8 cellular contexts compared by ENCODE assay signal in genomic region chr2:207530160-207531023, GRCh38. TPM values are rescaled to one million over a fixed set of nuclear protein-coding genes. Genes with fewer than 3 reads are reported as not detected.
A peak's percentile ranks its signal among the peaks of the same experiment; 100 is the strongest.
DNase-seq lines count a peak whose midpoint lies in the region; ATAC-seq, FAIRE-seq and TF ChIP-seq lines count a peak whose summit lies in the region.

No MANE protein-coding gene starts in this region.

- peak overlapping the region; percentile 99 for H3K27ac Mint-ChIP-seq in activated naive CD8-positive, alpha-beta T cell

- H3K4me1 ChIP-seq in A673 (ENCODE audit: insufficient read depth, low read length, poor library complexity, severe bottlenecking) (peaks cover 22% of the 10 kb centered on the region), HUES48 (ENCODE audit: control insufficient read depth, insufficient read depth, low read length) (peaks cover 23% of the 10 kb centered on the region), prostate gland (replicated peaks) (peaks cover 6% of the 10 kb centered on the region)

- BruUV-seq in A673 (replicated peaks; lab: Mats Ljungman, UMichigan), result no TSS peak

- H3K4me1 Mint-ChIP-seq in activated naive CD8-positive, alpha-beta T cell (ENCODE audit: low read depth), result peaks cover 67% of the 10 kb centered on the region

- peak overlapping the region; percentile 99 for H3K9ac ChIP-seq in HUES48 (ENCODE audit: low read depth, low read length)

- WGBS in prostate gland, result 0% methylated on average over 32 of the region's 93 CpGs

- no peak for TF ChIP-seq CTCF in A673 (conservative IDR thresholded peaks at IDR 0.05; ENCODE audit: low read depth, low read length)
- TF ChIP-seq CTCF in prostate gland (IDR thresholded peaks at IDR 0.05), result no peak

- H3K27me3 ChIP-seq in A673 (replicated peaks; ENCODE audit: insufficient read depth, low read depth, low read length, poor library complexity) (no peaks in the 10 kb centered on the region), HUES48 (ENCODE audit: control insufficient read depth, insufficient read depth, low read length) (peaks cover 13% of the 10 kb centered on the region), prostate gland (replicated peaks; ENCODE audit: insufficient read depth) (no peaks in the 10 kb centered on the region)

- H3K9me3 ChIP-seq in A673 (ENCODE audit: low read depth, low read length, poor library complexity, severe bottlenecking), result no peaks in the 10 kb centered on the region
- H3K9me3 ChIP-seq in HUES48 (ENCODE audit: control insufficient read depth, insufficient read depth, low read length), result no peaks in the 10 kb centered on the region
- H3K9me3 ChIP-seq in prostate gland, result no peaks in the 10 kb centered on the region

- intact Hi-C loops in A673 (cut with micrococcal nuclease; ENCODE audit: unreplicated experiment) (no loop called here), left ventricle myocardium superior (cut with micrococcal nuclease) (no loop called here), prostate gland (cut with DNase I) (no loop called here)

- peak overlapping the region; percentile 99 for H3K4me3 Mint-ChIP-seq in activated naive CD8-positive, alpha-beta T cell

- H3K36me3 ChIP-seq in A673 (ENCODE audit: insufficient read depth, low read length, poor library complexity, severe bottlenecking), result no peaks in the 10 kb centered on the region
- H3K36me3 ChIP-seq in HUES48 (ENCODE audit: control insufficient read depth, insufficient read depth, low read length), result 0 out of 2 replicates have a peak, but pooled peaks cover 4% of the 10 kb centered on the region
- H3K36me3 ChIP-seq in prostate gland, result no peaks in the 10 kb centered on the region

- no peaks in the 10 kb centered on the region for H3K9me3 Mint-ChIP-seq in activated naive CD8-positive, alpha-beta T cell (ENCODE audit: low read depth)

- H3K4me3 ChIP-seq in A673 (ENCODE audit: low read depth, low read length, poor library complexity, severe bottlenecking) (peak overlapping the region; percentile 86), HUES48 (ENCODE audit: low read depth, low read length) (peak overlapping the region; percentile 100), prostate gland (peak overlapping the region; percentile 66 to 78)

- CTCF ChIA-PET in A673 (lab: Charles Lee), result interaction anchor here (0.6 to 0.7 kb wide), 2 partner anchors 207 to 730 kb away, joined by 4 read pairs; no protein-coding TSS in a partner anchor

- peak; percentile 39 for TF ChIP-seq POLR2A in prostate gland (IDR thresholded peaks at IDR 0.05)

- H3K27ac ChIP-seq in A673 (ENCODE audit: low read depth, low read length, poor library complexity, severe bottlenecking), result peak overlapping the region; percentile 98
- H3K27ac ChIP-seq in HUES48 (ENCODE audit: low read depth, low read length), result peak overlapping the region; percentile 96
- H3K27ac ChIP-seq in prostate gland, result peak overlapping the region; percentile 96 to 97

- peak; percentile 69 for FAIRE-seq in GM18507 (lab: Jason Lieb, UNC)

- POLR2A ChIA-PET in A673 (lab: Charles Lee; ENCODE audit: low non-redundant PET), result interaction anchor here (0.6 to 0.7 kb wide), 4 partner anchors 26 to 247 kb away, joined by 3 to 14 read pairs (median 4); partner anchors contain the start of gene METTL21A

- peaks cover 2% of the 10 kb centered on the region for H3K36me3 Mint-ChIP-seq in activated naive CD8-positive, alpha-beta T cell

- no peak for ATAC-seq in left ventricle myocardium superior

- H3K27me3 Mint-ChIP-seq in activated naive CD8-positive, alpha-beta T cell, result no peaks in the 10 kb centered on the region

- DNase-seq in A673 (ENCODE audit: low spot score) (peak; percentile 58), GM18507 (ENCODE audit: extremely low spot score, insufficient read length, low read depth) (no peak), SK-N-DZ (ENCODE audit: low spot score) (peak; percentile 33), left ventricle myocardium superior (peak; percentile 62), prostate gland (ENCODE audit: low spot score) (peak; percentile 28), cortex of kidney (lab: John Stamatoyannopoulos, UW) (no peak)

RNA-seq across cellular contexts. Expression of gene CREB1, which starts 0.6 kb away (rescaled TPM):
- total RNA-seq in A673 (2021) (67.7 and 78.5 TPM in 2 replicates), left ventricle myocardium superior (51.0 TPM), prostate gland (10 to 100 TPM; 44.0 to 47.1 TPM)
- 13.9 and 23.8 TPM in 2 replicates for polyA plus RNA-seq in SK-N-DZ (2014; cell fraction: cytosol; rRNA removed)
- 17.9 and 28.6 TPM in 2 replicates for polyA plus RNA-seq in SK-N-DZ (2014; cell fraction: nucleus; rRNA removed)

Comparison
In these comparisons a context has a peak if more than half of its experiments do, and no peak if none do; other contexts are left out.
1. DNase-seq: peak in A673 (single experiment), SK-N-DZ (single experiment), left ventricle myocardium superior (single experiment) and prostate gland (single experiment); none in GM18507 (single experiment) and cortex of kidney (single experiment).
2. Peak in every context shown above with its lines, with median percentiles within 50 percentile points of each other: H3K27ac ChIP-seq and H3K4me3 ChIP-seq.